9 cellular contexts compared by ENCODE assay signal in the genomic region with DNA sequence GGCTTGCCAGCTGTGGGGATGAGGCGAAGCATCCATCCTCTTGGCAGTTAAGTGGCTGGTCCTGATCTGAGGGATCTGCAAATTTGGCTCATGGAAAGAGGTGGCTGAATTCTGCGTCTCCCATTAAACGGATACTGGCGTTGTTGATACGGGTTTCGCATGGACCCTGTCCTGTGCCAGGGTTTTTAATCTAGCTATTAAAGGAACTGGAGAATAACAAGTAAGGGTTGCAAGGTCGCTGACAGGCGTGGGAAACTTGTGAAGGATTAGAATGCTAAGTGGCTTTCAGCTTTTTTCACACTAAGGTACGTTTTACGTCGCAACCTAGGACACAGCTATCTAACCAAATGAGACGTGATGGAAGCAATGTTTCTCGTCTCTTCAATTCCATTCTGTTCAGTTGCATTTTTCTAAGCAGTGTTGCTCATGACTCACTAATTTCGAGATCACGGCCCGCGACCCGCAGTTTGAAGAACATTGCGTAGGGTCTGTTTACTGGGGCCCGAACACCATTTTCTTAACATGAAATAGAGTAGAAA. TPM values are rescaled to one million over a fixed set of nuclear protein-coding genes. Genes with fewer than 3 reads are reported as not detected.
DNase-seq lines count a peak whose midpoint lies in the region; ATAC-seq and FAIRE-seq lines count a peak whose summit lies in the region.
"Had no signal": no experiment of that assay in that cellular context is flagged by ENCODE, and none has a peak within 500 bp of the region (broad histone marks: within the 10 kb centered on the region; RNA-seq: fewer than 3 reads in every experiment).

No MANE protein-coding gene starts in this region.

- DNase-seq in T1000 (lab: John Stamatoyannopoulos, UW) (peak; percentile 8), hippocampal formation (lab: John Stamatoyannopoulos, UW) (no peak), HTR-8/SVneo (ENCODE audit: insufficient read length, low spot score) (no peak), NCI-H1048 (lab: John Stamatoyannopoulos, UW) (no peak)
- peak; percentile 5 to 25 (median 9) for DNase-seq in effector memory CD8-positive, alpha-beta T cell
- peak in 2 of 10 donors; percentile 2 to 7 for DNase-seq in naive thymus-derived CD8-positive, alpha-beta T cell

- peak overlapping the region; percentile 98 to 99 for H3K4me3 Mint-ChIP-seq in effector memory CD8-positive, alpha-beta T cell
- peak overlapping the region; percentile 96 to 100 (median 98) for H3K4me3 Mint-ChIP-seq in naive thymus-derived CD8-positive, alpha-beta T cell

- peak overlapping the region; percentile 91 to 94 for H3K27ac Mint-ChIP-seq in effector memory CD8-positive, alpha-beta T cell
- peak overlapping the region in 8 of 10 donors; percentile 91 to 99 (median 98) for H3K27ac Mint-ChIP-seq in naive thymus-derived CD8-positive, alpha-beta T cell

- FAIRE-seq in HTR-8/SVneo (lab: Jason Lieb, UNC) = no peak
- FAIRE-seq: colon had no signal

- POLR2A ChIA-PET in naive thymus-derived CD8-positive, alpha-beta T cell (lab: Charles Lee) = interaction anchor here (0.7 to 2.8 kb wide), 3 partner anchors 50 to 234 kb away, joined by 3 to 15 read pairs (median 3); no protein-coding TSS in a partner anchor

- H3K36me3 Mint-ChIP-seq in effector memory CD8-positive, alpha-beta T cell (ENCODE audit: insufficient read depth) = peaks cover 15% of the 10 kb centered on the region
- H3K36me3 Mint-ChIP-seq in naive thymus-derived CD8-positive, alpha-beta T cell = peaks cover 0 to 8% (median 0%) of the 10 kb centered on the region in 3 donors

- H3K9me3 Mint-ChIP-seq in effector memory CD8-positive, alpha-beta T cell = no peaks in the 10 kb centered on the region
- no peaks in the 10 kb centered on the region for H3K9me3 Mint-ChIP-seq in naive thymus-derived CD8-positive, alpha-beta T cell

- peaks cover 16 to 23% of the 10 kb centered on the region in 2 donors for H3K4me1 Mint-ChIP-seq in effector memory CD8-positive, alpha-beta T cell (ENCODE audit: low read depth in 2 of 2)
- peaks cover 7 to 33% (median 18%) of the 10 kb centered on the region in 4 donors for H3K4me1 Mint-ChIP-seq in naive thymus-derived CD8-positive, alpha-beta T cell

- no peaks in the 10 kb centered on the region for H3K27me3 Mint-ChIP-seq in effector memory CD8-positive, alpha-beta T cell
- no peaks in the 10 kb centered on the region for H3K27me3 Mint-ChIP-seq in naive thymus-derived CD8-positive, alpha-beta T cell

- ATAC-seq in GM18499 (IDR thresholded peaks at IDR 0.05; ENCODE audit: insufficient read depth, unreplicated experiment) = peak; percentile 7
- peak; percentile 1 for ATAC-seq in HG03025 (IDR thresholded peaks at IDR 0.05; ENCODE audit: low FRiP score, unreplicated experiment)
- ATAC-seq in effector memory CD8-positive, alpha-beta T cell (replicated peaks) = peak; percentile 16
- peak in 1 of 2 donors; percentile 6 for ATAC-seq in naive thymus-derived CD8-positive, alpha-beta T cell

RNA-seq across cellular contexts. Expression of a gene that starts 0.9 kb away (rescaled TPM):
- total RNA-seq in naive thymus-derived CD8-positive, alpha-beta T cell = 1 to 10 TPM; 3.4 to 3.6 TPM
- 1 to 10 TPM; 4.0 to 5.3 (median 4.3) TPM for polyA plus RNA-seq in naive thymus-derived CD8-positive, alpha-beta T cell

RNA-seq across cellular contexts. Expression of a gene that starts 23.1 kb away (rescaled TPM):
- total RNA-seq in naive thymus-derived CD8-positive, alpha-beta T cell = 1 to 10 TPM; 4.5 to 7.1 TPM
- polyA plus RNA-seq in naive thymus-derived CD8-positive, alpha-beta T cell = under 1 TPM in 2 of 3 donors, not detected in 1; 0.26 to 0.27 TPM

RNA-seq across cellular contexts. Expression of a gene that starts 56.6 kb away (rescaled TPM):
- total RNA-seq in naive thymus-derived CD8-positive, alpha-beta T cell = 100 to 1,000 TPM; 188 to 190 TPM
- polyA plus RNA-seq in naive thymus-derived CD8-positive, alpha-beta T cell = 100 to 1,000 TPM in 2 of 3 donors, 10 to 100 TPM in 1; 81.5 to 126 (median 101) TPM

Comparison
In these comparisons a context has a peak if more than half of its experiments do, and no peak if none do; other contexts are left out.
1. DNase-seq: peak in T1000 (single experiment) and effector memory CD8-positive, alpha-beta T cell (3 of 3); none in hippocampal formation (0 of 2), HTR-8/SVneo (single experiment) and NCI-H1048 (single experiment).